Comparison of ENCODE assay signal across 8 cellular contexts in genomic region chr3:17742837-17743659, GRCh38. TPM values are rescaled to one million over a fixed set of nuclear protein-coding genes. Genes with fewer than 3 reads are reported as not detected.
A peak's percentile ranks its signal among the peaks of the same experiment; 100 is the strongest.
DNase-seq lines count a peak whose midpoint lies in the region; ATAC-seq, FAIRE-seq and TF ChIP-seq lines count a peak whose summit lies in the region.

No MANE protein-coding gene starts in this region.

- FAIRE-seq in keratinocyte (lab: Jason Lieb, UNC): peak; percentile 17
- no peak for FAIRE-seq in urothelium cell line (lab: Jason Lieb, UNC)

- peak overlapping the region; percentile 50 for H3K4me3 ChIP-seq in AG09309 (ENCODE audit: control insufficient read depth, low read depth, low read length)
- H3K4me3 ChIP-seq in HL-60 (replicated peaks; ENCODE audit: insufficient read depth, low read length): peak overlapping the region; percentile 64
- H3K4me3 ChIP-seq in keratinocyte (ENCODE audit: control insufficient read depth in 2 of 3, extremely low read depth in 1 of 3, insufficient read depth in 2 of 3, low read depth in 1 of 3, low read length in 3 of 3): peak overlapping the region; percentile 49 to 84 (median 78)
- H3K4me3 ChIP-seq in stomach smooth muscle (ENCODE audit: low read length in 2 of 2): peak overlapping the region; percentile 69 to 89

- peak overlapping the region; percentile 89 for H3K27ac ChIP-seq in HL-60 (replicated peaks)
- H3K27ac ChIP-seq in angular gyrus (ENCODE audit: low read depth, low read length): peak overlapping the region; percentile 88
- H3K27ac ChIP-seq in keratinocyte (ENCODE audit: control insufficient read depth, insufficient read depth, low read length): peak overlapping the region; percentile 92
- H3K27ac ChIP-seq in stomach smooth muscle (ENCODE audit: low read length): peak overlapping the region; percentile 90

- no peaks in the 10 kb centered on the region for H4K20me1 ChIP-seq in keratinocyte (ENCODE audit: control insufficient read depth, extremely low read depth, insufficient read depth, low read length)

- DNase-seq in AG09309 (ENCODE audit: low read depth): peak; percentile 91
- DNase-seq in HL-60 (ENCODE audit: low read depth in 1 of 2, low spot score in 1 of 2): no peak
- DNase-seq in keratinocyte (ENCODE audit: low read depth, low spot score): no peak
- DNase-seq in urothelium cell line (ENCODE audit: low spot score): no peak
- DNase-seq in NCI-H345 treated with DMSO at 0.1 percent for 48 hours (lab: John Stamatoyannopoulos, UW; ENCODE audit: unreplicated experiment): no peak

- no peaks in the 10 kb centered on the region for H3K27me3 ChIP-seq in HL-60 (ENCODE audit: insufficient read depth, poor library complexity, severe bottlenecking)
- no peaks in the 10 kb centered on the region for H3K27me3 ChIP-seq in keratinocyte (ENCODE audit: control insufficient read depth, extremely low read depth, insufficient read depth, low read length)
- no peaks in the 10 kb centered on the region for H3K27me3 ChIP-seq in stomach smooth muscle (ENCODE audit: control insufficient read depth in 1 of 2, insufficient read depth in 2 of 2, low read length in 2 of 2)

- H3K9me3 ChIP-seq in keratinocyte (ENCODE audit: control insufficient read depth, low read depth, low read length): no peaks in the 10 kb centered on the region
- H3K9me3 ChIP-seq in stomach smooth muscle (ENCODE audit: control insufficient read depth in 2 of 2, low read length in 2 of 2): no peaks in the 10 kb centered on the region

- H3K4me2 ChIP-seq in keratinocyte (ENCODE audit: control insufficient read depth, extremely low read depth, insufficient read depth, low read depth, low read length): peak overlapping the region; percentile 97

- H3K4me1 ChIP-seq in keratinocyte (ENCODE audit: control insufficient read depth, extremely low read depth, insufficient read depth, low read length) (peaks cover 28% of the 10 kb centered on the region), stomach smooth muscle (ENCODE audit: control insufficient read depth, insufficient read depth, low read length) (peaks cover 15% of the 10 kb centered on the region)

- H3K36me3 ChIP-seq in keratinocyte (ENCODE audit: control insufficient read depth in 2 of 2, extremely low read depth in 1 of 2, insufficient read depth in 2 of 2, low read length in 2 of 2) (no peaks in the 10 kb centered on the region), stomach smooth muscle (ENCODE audit: control insufficient read depth in 2 of 2, insufficient read depth in 2 of 2, low read length in 2 of 2) (no peaks in the 10 kb centered on the region)

- no peaks in the 10 kb centered on the region for H3K9me1 ChIP-seq in keratinocyte (ENCODE audit: control insufficient read depth, extremely low read depth, insufficient read depth, low read length)

- dilution Hi-C loops in keratinocyte (cut with MboI; ENCODE audit: extremely low pct_ligation_motif_present, low sequenced_read_pairs): no loop called here

- H2AFZ ChIP-seq in keratinocyte (ENCODE audit: control insufficient read depth, low read length): peak overlapping the region; percentile 91

- H3K79me2 ChIP-seq in keratinocyte (ENCODE audit: control insufficient read depth, insufficient read depth, low read length): peaks cover 25% of the 10 kb centered on the region

- peak; percentile 0 for ATAC-seq in GM18868 (IDR thresholded peaks at IDR 0.05; ENCODE audit: unreplicated experiment)

- TF ChIP-seq CTCF in AG09309 (IDR thresholded peaks at IDR 0.05; ENCODE audit: control insufficient read depth, insufficient read depth, low read depth, low read length, missing control alignments) (no peak), HL-60 (IDR thresholded peaks at IDR 0.05; ENCODE audit: insufficient read depth, low read length) (no peak), keratinocyte (optimal IDR thresholded peaks at IDR 0.05 in 1 of 3, IDR thresholded peaks at IDR 0.05 in 1 of 3, conservative IDR thresholded peaks at IDR 0.05 in 1 of 3; ENCODE audit: extremely low read depth in 1 of 3, insufficient read depth in 2 of 3, low read length in 3 of 3) (no peak)

- H3K9ac ChIP-seq in keratinocyte (ENCODE audit: control insufficient read depth, extremely low read depth, insufficient read depth, low read length): peak overlapping the region; percentile 93
- H3K9ac ChIP-seq in stomach smooth muscle (ENCODE audit: low read length in 2 of 2): peak overlapping the region; percentile 74 to 96

RNA-seq across cellular contexts. Expression of gene TBC1D5, which starts 0.6 kb away (rescaled TPM):
- polyA plus RNA-seq in keratinocyte: 16.5 to 28.8 TPM (median 25.8 TPM) in 3 replicates
- 24.8 TPM for polyA plus RNA-seq in keratinocyte (2011; ENCODE audit: low read depth)
- polyA plus RNA-seq in keratinocyte (2011; cell fraction: cytosol; rRNA removed): 16.9 and 25.9 TPM in 2 replicates
- 22.1 and 22.2 TPM in 2 replicates for polyA plus RNA-seq in keratinocyte (2011; cell fraction: nucleus; rRNA removed)
- 10.2 and 24.2 TPM in 2 replicates for polyA plus RNA-seq in keratinocyte (2012; ENCODE audit: low replicate concordance)
- polyA minus RNA-seq in keratinocyte: 27.2 to 50.6 TPM (median 29.0 TPM) in 3 replicates
- 32.8 TPM for polyA minus RNA-seq in keratinocyte (2011; cell fraction: cytosol; rRNA and poly(A)+ RNA removed)
- 33.4 and 63.0 TPM in 2 replicates for polyA minus RNA-seq in keratinocyte (2011; cell fraction: nucleus; rRNA and poly(A)+ RNA removed)
